Comparison of ENCODE assay signal across 2 cellular contexts in genomic region chr5:141810702-141811101, GRCh38.
TF ChIP-seq lines count a peak whose summit lies in the region.

No MANE protein-coding gene starts in this region.

TF ChIP-seq in HepG2, 621 proteins besides CTCF, POLR2A, EP300 and RAD21 (continued from another document):
- TF ChIP-seq, protein P1, sequence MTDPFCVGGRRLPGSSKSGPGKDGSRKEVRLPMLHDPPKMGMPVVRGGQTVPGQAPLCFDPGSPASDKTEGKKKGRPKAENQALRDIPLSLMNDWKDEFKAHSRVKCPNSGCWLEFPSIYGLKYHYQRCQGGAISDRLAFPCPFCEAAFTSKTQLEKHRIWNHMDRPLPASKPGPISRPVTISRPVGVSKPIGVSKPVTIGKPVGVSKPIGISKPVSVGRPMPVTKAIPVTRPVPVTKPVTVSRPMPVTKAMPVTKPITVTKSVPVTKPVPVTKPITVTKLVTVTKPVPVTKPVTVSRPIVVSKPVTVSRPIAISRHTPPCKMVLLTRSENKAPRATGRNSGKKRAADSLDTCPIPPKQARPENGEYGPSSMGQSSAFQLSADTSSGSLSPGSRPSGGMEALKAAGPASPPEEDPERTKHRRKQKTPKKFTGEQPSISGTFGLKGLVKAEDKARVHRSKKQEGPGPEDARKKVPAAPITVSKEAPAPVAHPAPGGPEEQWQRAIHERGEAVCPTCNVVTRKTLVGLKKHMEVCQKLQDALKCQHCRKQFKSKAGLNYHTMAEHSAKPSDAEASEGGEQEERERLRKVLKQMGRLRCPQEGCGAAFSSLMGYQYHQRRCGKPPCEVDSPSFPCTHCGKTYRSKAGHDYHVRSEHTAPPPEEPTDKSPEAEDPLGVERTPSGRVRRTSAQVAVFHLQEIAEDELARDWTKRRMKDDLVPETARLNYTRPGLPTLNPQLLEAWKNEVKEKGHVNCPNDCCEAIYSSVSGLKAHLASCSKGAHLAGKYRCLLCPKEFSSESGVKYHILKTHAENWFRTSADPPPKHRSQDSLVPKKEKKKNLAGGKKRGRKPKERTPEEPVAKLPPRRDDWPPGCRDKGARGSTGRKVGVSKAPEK (CRISPR knock-in tag; IDR thresholded peaks at IDR 0.05; ENCODE audit: borderline replicate concordance): no peak

TF ChIP-seq in K562, 482 proteins besides CTCF, POLR2A, EP300 and RAD21 (continued from another document):
- TF ChIP-seq KAT2B (IDR thresholded peaks at IDR 0.05; ENCODE audit: low read depth, low read length) (no peak), BCOR (IDR thresholded peaks at IDR 0.05) (peak; percentile 61; the same call in 1 of the 2 replicates), SRSF7 (optimal IDR thresholded peaks at IDR 0.05; ENCODE audit: low read depth, low read length) (no peak), ZFP36 (IDR thresholded peaks at IDR 0.05; ENCODE audit: low read depth, low read length, partially characterized antibody) (peak; percentile 88), RBM25 (IDR thresholded peaks at IDR 0.05; ENCODE audit: low read depth, low read length, severe bottlenecking) (peak; percentile 87), PTBP1 (IDR thresholded peaks at IDR 0.05; ENCODE audit: low read depth, low read length) (0 out of 2 replicates have a peak, but pooled peaks have one; percentile 52), ZNF224 (CRISPR knock-in tag; IDR thresholded peaks at IDR 0.05) (no peak), ZNF75A (CRISPR knock-in tag; IDR thresholded peaks at IDR 0.05) (no peak), NR2C1 (IDR thresholded peaks at IDR 0.05) (no peak), NR2C1 (tag; IDR thresholded peaks at IDR 0.05) (no peak), ARID3B (CRISPR knock-in tag; IDR thresholded peaks at IDR 0.05; ENCODE audit: borderline replicate concordance) (no peak), KDM1A (IDR thresholded peaks at IDR 0.05) (peak in 1 of 2 experiments; percentile 44; a peak in 2 of 4 replicates)
